ENCODE assay signal across 25 cellular contexts in genomic region chr3:72114773-72115172, GRCh38.
A peak's percentile ranks its signal among the peaks of the same experiment; 100 is the strongest.
DNase-seq lines count a peak whose midpoint lies in the region; ATAC-seq and TF ChIP-seq lines count a peak whose summit lies in the region.
"Had no signal": no experiment of that assay in that cellular context is flagged by ENCODE, and none has a peak within 500 bp of the region (broad histone marks: within the 10 kb centered on the region; RNA-seq: fewer than 3 reads in every experiment).

No MANE protein-coding gene starts in this region.

- H4K20me1 ChIP-seq in mammary epithelial cell (ENCODE audit: insufficient read depth, low read length), result no peaks in the 10 kb centered on the region
- H4K20me1 ChIP-seq: BLaER1 treated with 17β-estradiol and CSF1 and Interleukin-3, amounts not matched to agents 10 nM and 100 nM had no signal

- in situ Hi-C loops in mammary epithelial cell (cut with MboI; ENCODE audit: low sequenced_read_pairs in 2 of 2), result no loop called here

- H3K4me1 ChIP-seq in mammary epithelial cell (ENCODE audit: insufficient read depth, low read length) (no peaks in the 10 kb centered on the region), esophagus muscularis mucosa (peaks cover 5 to 61% (median 39%) of the 10 kb centered on the region in 4 donors), psoas muscle (peaks cover 22% of the 10 kb centered on the region), upper lobe of right lung (no peaks in the 10 kb centered on the region), foreskin keratinocyte (no peaks in the 10 kb centered on the region)
- H3K4me1 ChIP-seq: Caco-2, SJCRH30 had no signal

- no peak for TF ChIP-seq POLR2A in esophagus muscularis mucosa (IDR thresholded peaks at IDR 0.05; ENCODE audit: low read depth)

- BruUV-seq in MCF 10A (replicated peaks; lab: Mats Ljungman, UMichigan), result no TSS peak
- no TSS peak for BruUV-seq in mammary epithelial cell (replicated peaks; lab: Mats Ljungman, UMichigan)

- ATAC-seq in psoas muscle, result peak; percentile 72 to 96 (median 90)
- ATAC-seq in upper lobe of right lung, result peak; percentile 63
- ATAC-seq in foreskin keratinocyte, result no peak
- ATAC-seq: GM12878 had no signal

- H3K4me1 Mint-ChIP-seq in MCF 10A (ENCODE audit: insufficient read depth, unreplicated experiment), result peaks cover 20% of the 10 kb centered on the region
- H3K4me1 Mint-ChIP-seq: CD4-positive, alpha-beta memory T cell had no signal

- no peaks in the 10 kb centered on the region for H3K27me3 Mint-ChIP-seq in MCF 10A (ENCODE audit: insufficient read depth, unreplicated experiment)

- CTCF ChIA-PET in MCF 10A (lab: Yijun Ruan, JAX), result interaction anchor here (0.7 kb wide), 2 partner anchors 13 to 239 kb away, joined by 3 to 5 read pairs; no protein-coding TSS in a partner anchor
- CTCF ChIA-PET in mammary epithelial cell (lab: Charles Lee; ENCODE audit: low non-redundant PET), result no interaction called here

- 42% methylated on average over 5 of the region's 5 CpGs for WGBS in mammary epithelial cell (ENCODE audit: low coverage, missing lambda C conversion rate)
- 58% methylated on average over 5 of the region's 5 CpGs for WGBS in esophagus muscularis mucosa
- WGBS in psoas muscle, 3 donors, result 28 to 70% (median 33%) methylated on average over 5 of the region's 5 CpGs

- H3K27me3 ChIP-seq in mammary epithelial cell (ENCODE audit: insufficient read depth, low read length) (no peaks in the 10 kb centered on the region), esophagus muscularis mucosa (no peaks in the 10 kb centered on the region), psoas muscle (ENCODE audit: insufficient read depth in 3 of 3, low read length in 2 of 3) (no peaks in the 10 kb centered on the region), upper lobe of right lung (no peaks in the 10 kb centered on the region), foreskin keratinocyte (peaks cover 56% of the 10 kb centered on the region)
- H3K27me3 ChIP-seq: BLaER1 treated with 17β-estradiol and CSF1 and Interleukin-3, amounts not matched to agents 10 nM and 100 nM; MG63; SJCRH30 had no signal

- TF ChIP-seq EP300 in esophagus muscularis mucosa (IDR thresholded peaks at IDR 0.05), result no peak

- H3K79me2 ChIP-seq in mammary epithelial cell (ENCODE audit: insufficient read depth, low read length), result no peaks in the 10 kb centered on the region

- H3K9me3 Mint-ChIP-seq in MCF 10A (ENCODE audit: unreplicated experiment), result no peaks in the 10 kb centered on the region
- H3K9me3 Mint-ChIP-seq: CD4-positive, alpha-beta memory T cell had no signal

- H3K4me3 Mint-ChIP-seq in MCF 10A (ENCODE audit: unreplicated experiment), result no peak overlapping the region
- H3K4me3 Mint-ChIP-seq: CD4-positive, alpha-beta memory T cell had no signal

- H3K4me3 ChIP-seq in mammary epithelial cell (replicated peaks in 1 of 3; ENCODE audit: insufficient read depth in 1 of 3, low read depth in 2 of 3, low read length in 3 of 3) (no peak overlapping the region), esophagus muscularis mucosa (no peak overlapping the region), psoas muscle (no peak overlapping the region), upper lobe of right lung (no peak overlapping the region)
- H3K4me3 ChIP-seq: BLaER1 treated with 17β-estradiol and CSF1 and Interleukin-3, amounts not matched to agents 10 nM and 100 nM; GM12878; MG63; SJCRH30 had no signal

- no peak for TF ChIP-seq CTCF in MCF 10A (IDR thresholded peaks at IDR 0.05; ENCODE audit: unreplicated experiment)
- no peak for TF ChIP-seq CTCF in mammary epithelial cell (conservative IDR thresholded peaks at IDR 0.05 in 1 of 2, IDR thresholded peaks at IDR 0.05 in 1 of 2; ENCODE audit: extremely low read depth in 1 of 2, insufficient read depth in 1 of 2, low read depth in 1 of 2, low read length in 2 of 2)
- TF ChIP-seq CTCF in esophagus muscularis mucosa (IDR thresholded peaks at IDR 0.05), result no peak
- TF ChIP-seq CTCF in psoas muscle (IDR thresholded peaks at IDR 0.05), result no peak
- no peak for TF ChIP-seq CTCF in upper lobe of right lung (IDR thresholded peaks at IDR 0.05)
- no peak for TF ChIP-seq CTCF in foreskin keratinocyte (conservative IDR thresholded peaks at IDR 0.05)

- DNase-seq in MCF 10A (ENCODE audit: unreplicated experiment), result peak; percentile 43
- no peak for DNase-seq in mammary epithelial cell
- DNase-seq in esophagus muscularis mucosa (ENCODE audit: extremely low spot score), result no peak
- no peak for DNase-seq in psoas muscle
- no peak for DNase-seq in upper lobe of right lung
- no peak for DNase-seq in NCI-H774 (lab: John Stamatoyannopoulos, UW)
- no peak for DNase-seq in foreskin keratinocyte
- DNase-seq in NCI-H524 (lab: John Stamatoyannopoulos, UW), result no peak
- DNase-seq: ACHN; Caco-2; CD4-positive, alpha-beta memory T cell; DMS 273 treated with DMSO at 0.1 percent for 48 hours; DMS79 treated with DMSO at 0.1 percent for 48 hours; H7; Kasumi-1; MG63; NCI-H1048; NCI-H1417 treated with DMSO at 0.1 percent for 48 hours; NCI-H187; NCI-H446 treated with DMSO at 0.1 percent for 48 hours; NK-92 treated with Interleukin-12 subunit alpha and Interleukin-12 subunit beta, amount 100 ng/mL, for 24 hours; SJCRH30 had no signal

- no peak overlapping the region for H2AFZ ChIP-seq in mammary epithelial cell (ENCODE audit: low read depth, low read length)

- no peak overlapping the region for H3K9ac ChIP-seq in mammary epithelial cell (ENCODE audit: insufficient read depth, low read length)
- H3K9ac ChIP-seq: BLaER1 treated with 17β-estradiol and CSF1 and Interleukin-3, amounts not matched to agents 10 nM and 100 nM had no signal

- dilution Hi-C loops in mammary epithelial cell (cut with HindIII; ENCODE audit: low sequenced_read_pairs), result loop anchor here (5.0 kb wide), 1 partner anchor 32 kb away; no protein-coding TSS in a partner anchor

- H3K9me3 ChIP-seq in mammary epithelial cell (replicated peaks; ENCODE audit: insufficient read depth, low read length), result no peaks in the 10 kb centered on the region
- no peaks in the 10 kb centered on the region for H3K9me3 ChIP-seq in esophagus muscularis mucosa
- no peaks in the 10 kb centered on the region for H3K9me3 ChIP-seq in psoas muscle
- H3K9me3 ChIP-seq in upper lobe of right lung, result no peaks in the 10 kb centered on the region
- H3K9me3 ChIP-seq: BLaER1 treated with 17β-estradiol and CSF1 and Interleukin-3, amounts not matched to agents 10 nM and 100 nM; Caco-2; MG63; SJCRH30 had no signal

- intact Hi-C loops in MCF 10A (cut with micrococcal nuclease) (no loop called here), mammary epithelial cell (cut with micrococcal nuclease) (no loop called here), esophagus muscularis mucosa (cut with DNase I) (no loop called here), psoas muscle (cut with DNase I) (loop anchor here in 1 of 2 donors (5.0 kb wide), 1 partner anchor 57 kb away; no protein-coding TSS in a partner anchor), upper lobe of right lung (cut with DNase I) (no loop called here)

- H3K36me3 Mint-ChIP-seq in MCF 10A (ENCODE audit: insufficient read depth, unreplicated experiment), result no peaks in the 10 kb centered on the region
- H3K36me3 Mint-ChIP-seq: CD4-positive, alpha-beta memory T cell had no signal

- H3K36me3 ChIP-seq in mammary epithelial cell (ENCODE audit: insufficient read depth, low read length) (no peaks in the 10 kb centered on the region), esophagus muscularis mucosa (no peaks in the 10 kb centered on the region), psoas muscle (ENCODE audit: insufficient read depth in 1 of 2, low read depth in 1 of 2) (no peaks in the 10 kb centered on the region), upper lobe of right lung (no peaks in the 10 kb centered on the region)
- H3K36me3 ChIP-seq: BLaER1 treated with 17β-estradiol and CSF1 and Interleukin-3, amounts not matched to agents 10 nM and 100 nM; MG63; SJCRH30 had no signal

- POLR2A ChIA-PET in MCF 10A (lab: Yijun Ruan, JAX), result interaction anchor here (1.0 to 2.1 kb wide), 3 partner anchors 8 to 222 kb away, joined by 3 to 7 read pairs (median 5); no protein-coding TSS in a partner anchor

- H3K4me2 ChIP-seq in mammary epithelial cell (ENCODE audit: insufficient read depth, low read depth, low read length), result no peak overlapping the region
- H3K4me2 ChIP-seq: BLaER1 treated with 17β-estradiol and CSF1 and Interleukin-3, amounts not matched to agents 10 nM and 100 nM had no signal

- H3K27ac ChIP-seq in mammary epithelial cell (ENCODE audit: insufficient read depth, low read depth, low read length), result no peak overlapping the region
- H3K27ac ChIP-seq in esophagus muscularis mucosa (replicated peaks in 1 of 4), result peak overlapping the region in 3 of 4 donors; percentile 19 to 58 (median 39)
- H3K27ac ChIP-seq in psoas muscle, result peak overlapping the region; percentile 48
- H3K27ac ChIP-seq in upper lobe of right lung, result no peak overlapping the region
- H3K27ac ChIP-seq in foreskin keratinocyte, result no peak overlapping the region
- H3K27ac ChIP-seq: 22Rv1; BLaER1 treated with 17β-estradiol and CSF1 and Interleukin-3, amounts not matched to agents 10 nM and 100 nM; SJCRH30 had no signal

- H3K27ac Mint-ChIP-seq in MCF 10A (ENCODE audit: low read depth, unreplicated experiment), result peak overlapping the region; percentile 55
- H3K27ac Mint-ChIP-seq: CD4-positive, alpha-beta memory T cell had no signal

Comparison
In these comparisons a context has a peak if more than half of its experiments do, and no peak if none do; other contexts are left out.
1. H3K27ac ChIP-seq: peak in esophagus muscularis mucosa (3 of 4) and psoas muscle (single experiment); none in mammary epithelial cell (single experiment), upper lobe of right lung (single experiment) and foreskin keratinocyte (single experiment).